In the genomic region with DNA sequence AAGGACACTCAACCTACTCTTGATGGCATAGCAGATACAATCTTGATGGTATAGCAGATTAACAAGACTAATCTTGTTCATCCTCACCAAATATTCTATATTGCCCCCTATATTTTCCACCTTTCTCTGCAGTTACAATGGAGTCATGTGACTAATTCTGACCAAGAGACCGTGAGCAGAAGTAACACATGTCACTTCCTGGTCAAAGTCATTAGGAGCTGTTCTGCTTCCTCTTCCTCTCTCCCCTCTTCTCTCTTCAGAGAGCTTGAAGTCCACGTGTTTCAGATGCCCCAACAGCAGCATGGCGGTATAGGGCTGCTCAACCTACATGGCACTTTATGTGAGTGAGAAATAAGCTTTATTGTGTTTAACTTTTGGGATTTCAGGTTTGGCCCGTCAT, we compare ENCODE assay signal across 25 cellular contexts. TPM values are rescaled to one million over a fixed set of nuclear protein-coding genes. Genes with fewer than 3 reads are reported as not detected.
DNase-seq lines count a peak whose midpoint lies in the region; ATAC-seq and TF ChIP-seq lines count a peak whose summit lies in the region.
"Had no signal": no experiment of that assay in that cellular context is flagged by ENCODE, and none has a peak within 500 bp of the region (broad histone marks: within the 10 kb centered on the region; RNA-seq: fewer than 3 reads in every experiment).

No MANE protein-coding gene starts in this region.

- no peaks in the 10 kb centered on the region for H3K36me3 ChIP-seq in ovary
- H3K36me3 ChIP-seq: left ventricle myocardium inferior, neutrophil, SJCRH30, stomach, thyroid gland, vagina had no signal

- no peak overlapping the region for H3K27ac ChIP-seq in ovary
- H3K27ac ChIP-seq: left ventricle myocardium inferior, neutrophil, SJCRH30, stomach, thyroid gland, vagina had no signal

- no peak for TF ChIP-seq EP300 in ovary (IDR thresholded peaks at IDR 0.05)

- no peaks in the 10 kb centered on the region for H3K4me1 ChIP-seq in ovary (ENCODE audit: insufficient read depth)
- H3K4me1 ChIP-seq: left ventricle myocardium inferior, SJCRH30, stomach, thyroid gland, vagina had no signal

- 68 to 72% (median 72%) methylated on average over 4 of the region's 4 CpGs for WGBS in ovary, 3 donors

- TF ChIP-seq POLR2A in ovary (IDR thresholded peaks at IDR 0.05) = no peak

- intact Hi-C loops in posterior cingulate gyrus (cut with DNase I) (no loop called here), ovary (cut with DNase I) (loop anchor here in 1 of 4 donors (5.0 kb wide), 1 partner anchor 53 kb away; no protein-coding TSS in a partner anchor)

- no peaks in the 10 kb centered on the region for H3K27me3 ChIP-seq in ovary
- H3K27me3 ChIP-seq: neutrophil, SJCRH30, thyroid gland, vagina had no signal

- DNase-seq in NCI-H2029 treated with DMSO at 0.1 percent for 48 hours (lab: John Stamatoyannopoulos, UW) (peak; percentile 46), NCI-H2029 (lab: John Stamatoyannopoulos, UW) (no peak), MV-4-11 (lab: John Stamatoyannopoulos, UW) (peak; percentile 92), OCI-M1 (lab: John Stamatoyannopoulos, UW) (peak; percentile 17), posterior cingulate gyrus (no peak), ovary (no peak)
- no peak for DNase-seq in activated CD4-positive, CD25-positive, alpha-beta regulatory T cell treated with anti-CD3 and anti-CD28 coated beads, Interleukin-2, amount 50 U/mL, for 72 hours
- DNase-seq: activated CD4-positive, alpha-beta T cell treated with anti-CD3 and anti-CD28 coated beads for 4 hours; activated effector memory CD4-positive, alpha-beta T cell treated with Interleukin-2 at 50 U/mL for 16 hours; activated T-cell treated with anti-CD3 and anti-CD28 coated beads for 4 hours; anterior cingulate cortex; CD4-positive, alpha-beta T cell; effector CD4-positive, alpha-beta T cell; left ventricle myocardium inferior; naive B cell; NCI-H1436; NCI-H446; NCI-H82; SJCRH30; stomach; T-helper 1 cell; thyroid gland had no signal

- TF ChIP-seq CTCF in ovary (IDR thresholded peaks at IDR 0.05) = no peak

- no peak overlapping the region for H3K4me3 ChIP-seq in ovary
- H3K4me3 ChIP-seq: left ventricle myocardium inferior, SJCRH30, stomach, thyroid gland, vagina had no signal

- no peaks in the 10 kb centered on the region for H3K9me3 ChIP-seq in ovary
- H3K9me3 ChIP-seq: neutrophil, SJCRH30, thyroid gland, vagina had no signal

- ATAC-seq in GM19324 (IDR thresholded peaks at IDR 0.05; ENCODE audit: low FRiP score, unreplicated experiment) = no peak

RNA-seq across cellular contexts. Expression of a gene that starts 55.3 kb away (rescaled TPM):
- total RNA-seq in ovary = 10 to 100 TPM in 5 of 7 donors, 1 to 10 TPM in 2; 7.4 to 21.4 (median 17.7) TPM
- polyA plus RNA-seq in ovary = 1 to 10 TPM; 2.8 to 5.8 TPM

Comparison
In these comparisons a context has a peak if more than half of its experiments do, and no peak if none do; other contexts are left out.
1. DNase-seq: peak in NCI-H2029 treated with DMSO at 0.1 percent for 48 hours (single experiment), MV-4-11 (single experiment) and OCI-M1 (single experiment); none in NCI-H2029 (single experiment), posterior cingulate gyrus (0 of 10), activated CD4-positive, CD25-positive, alpha-beta regulatory T cell treated with anti-CD3 and anti-CD28 coated beads, Interleukin-2, amount 50 U/mL, for 72 hours (single experiment) and ovary (0 of 5).